ENCODE assay signal across 8 cellular contexts in genomic region chr12:64625243-64626077, GRCh38. TPM values are rescaled to one million over a fixed set of nuclear protein-coding genes. Genes with fewer than 3 reads are reported as not detected.
DNase-seq lines count a peak whose midpoint lies in the region; ATAC-seq and TF ChIP-seq lines count a peak whose summit lies in the region.

No MANE protein-coding gene starts in this region.

- no peaks in the 10 kb centered on the region for H3K27me3 Mint-ChIP-seq in effector memory CD8-positive, alpha-beta T cell

- peaks cover 8% of the 10 kb centered on the region for H3K36me3 ChIP-seq in mesodermal cell (ENCODE audit: control insufficient read depth, insufficient read depth, low read length)
- H3K36me3 ChIP-seq in testis (ENCODE audit: low read depth, missing control alignments): no peaks in the 10 kb centered on the region

- 53 to 61% methylated on average over 10 to 11 of the region's 15 CpGs for WGBS in mesodermal cell (ENCODE audit: insufficient coverage in 2 of 2), 2 experiments
- 29 to 41% methylated on average over 15 of the region's 15 CpGs for WGBS in testis, 2 donors

- peak overlapping the region; percentile 84 for H3K27ac ChIP-seq in HL-60 (replicated peaks)
- H3K27ac ChIP-seq in mesodermal cell (ENCODE audit: low read depth, low read length, severe bottlenecking): peak overlapping the region; percentile 92
- H3K27ac ChIP-seq in testis: peak overlapping the region; percentile 10 to 72

- H3K9me3 ChIP-seq in mesodermal cell (ENCODE audit: control insufficient read depth, low read length) (no peaks in the 10 kb centered on the region), testis (no peaks in the 10 kb centered on the region)

- in situ Hi-C loops in Caki2 (cut with HindIII; ENCODE audit: low pct_unique_long_range_greater_than_20kb, low sequenced_read_pairs): no loop called here

- DNase-seq in Caki2 (ENCODE audit: low read depth) (peak; percentile 99), GM20000 (ENCODE audit: low spot score) (peak; percentile 47), HL-60 (ENCODE audit: low read depth in 1 of 2, low spot score in 1 of 2) (peak; percentile 70 to 86), UCSD-AML1 (lab: John Stamatoyannopoulos, UW; ENCODE audit: unreplicated experiment) (peak; percentile 67), testis (peak; percentile 74)
- no peak for DNase-seq in effector memory CD8-positive, alpha-beta T cell
- DNase-seq in NK-92 treated with Interleukin-12 subunit alpha and Interleukin-12 subunit beta, amount 100 ng/mL, for 24 hours (lab: John Stamatoyannopoulos, UW): no peak

- peaks cover 17% of the 10 kb centered on the region for H3K36me3 Mint-ChIP-seq in effector memory CD8-positive, alpha-beta T cell (ENCODE audit: insufficient read depth)

- H3K9me3 Mint-ChIP-seq in effector memory CD8-positive, alpha-beta T cell: no peaks in the 10 kb centered on the region

- peak overlapping the region; percentile 53 to 92 for H3K27ac Mint-ChIP-seq in effector memory CD8-positive, alpha-beta T cell

- H3K4me1 ChIP-seq in mesodermal cell (ENCODE audit: control insufficient read depth, insufficient read depth, low read length, poor library complexity, severe bottlenecking): peaks cover 9% of the 10 kb centered on the region
- H3K4me1 ChIP-seq in testis: peaks cover 9% of the 10 kb centered on the region

- H3K4me3 ChIP-seq in HL-60 (replicated peaks; ENCODE audit: insufficient read depth, low read length): peak overlapping the region; percentile 14; the same call in 1 of the 2 replicates
- peak overlapping the region; percentile 9 for H3K4me3 ChIP-seq in mesodermal cell (ENCODE audit: extremely low read depth, insufficient read depth, low read length, poor library complexity, severe bottlenecking)
- no peak overlapping the region for H3K4me3 ChIP-seq in testis

- intact Hi-C loops in testis (cut with DNase I; ENCODE audit: low total_unique reads): no loop called here

- TF ChIP-seq CTCF in GM20000 (IDR thresholded peaks at IDR 0.05; ENCODE audit: extremely low read depth, missing control alignments): no peak
- TF ChIP-seq CTCF in HL-60 (IDR thresholded peaks at IDR 0.05; ENCODE audit: insufficient read depth, low read length): no peak
- no peak for TF ChIP-seq CTCF in testis (IDR thresholded peaks at IDR 0.05)

- no peak for TF ChIP-seq POLR2A in testis (IDR thresholded peaks at IDR 0.05)

- H3K4me3 Mint-ChIP-seq in effector memory CD8-positive, alpha-beta T cell: peak overlapping the region; percentile 78 to 87

- H3K4me1 Mint-ChIP-seq in effector memory CD8-positive, alpha-beta T cell (ENCODE audit: low read depth in 2 of 2): peaks cover 36 to 56% of the 10 kb centered on the region in 2 donors

- H3K27me3 ChIP-seq in HL-60 (ENCODE audit: insufficient read depth, poor library complexity, severe bottlenecking) (no peaks in the 10 kb centered on the region), testis (no peaks in the 10 kb centered on the region)

- ATAC-seq in effector memory CD8-positive, alpha-beta T cell (replicated peaks): peak; percentile 60

RNA-seq across cellular contexts. Expression of gene RASSF3, which starts 15.2 kb away (rescaled TPM):
- total RNA-seq in Caki2 (2014; rRNA removed; shearing (Covaris generic); ENCODE audit: low replicate concordance): 50.0 and 63.8 TPM in 2 replicates
- 21.0 TPM for polyA plus RNA-seq in mesodermal cell (2013, experiment 1 of 2)
- polyA plus RNA-seq in mesodermal cell (2013, experiment 2 of 2): 14.9 TPM
- 10 to 100 TPM; 20.3 to 26.4 TPM for total RNA-seq in testis
- 27.5 TPM for polyA plus RNA-seq in testis (ENCODE audit: insufficient read depth, low read depth, low replicate concordance)

Comparison
In these comparisons a context has a peak if more than half of its experiments do, and no peak if none do; other contexts are left out.
1. DNase-seq: peak in Caki2 (single experiment), GM20000 (single experiment), HL-60 (2 of 2), UCSD-AML1 (single experiment) and testis (single experiment); none in effector memory CD8-positive, alpha-beta T cell (0 of 3) and NK-92 treated with Interleukin-12 subunit alpha and Interleukin-12 subunit beta, amount 100 ng/mL, for 24 hours (single experiment).
2. H3K27ac ChIP-seq: peak in every context shown above with its lines; median percentile 92 in mesodermal cell; 84 in HL-60; 41 in testis.
3. H3K4me3 ChIP-seq: peak in HL-60 (single experiment) and mesodermal cell (single experiment); none in testis (0 of 2).